Comparison of ENCODE assay signal across 13 cellular contexts in genomic region chr1:40313329-40313957, GRCh38. TPM values are rescaled to one million over a fixed set of nuclear protein-coding genes. Genes with fewer than 3 reads are reported as not detected.
DNase-seq lines count a peak whose midpoint lies in the region; ATAC-seq and TF ChIP-seq lines count a peak whose summit lies in the region.
"Had no signal": no experiment of that assay in that cellular context is flagged by ENCODE, and none has a peak within 500 bp of the region (broad histone marks: within the 10 kb centered on the region; RNA-seq: fewer than 3 reads in every experiment).

No MANE protein-coding gene starts in this region.

- H3K9me3 Mint-ChIP-seq in endothelial cell (ENCODE audit: unreplicated experiment) = no peaks in the 10 kb centered on the region
- no peaks in the 10 kb centered on the region for H3K9me3 Mint-ChIP-seq in activated T-helper 2 cell treated with anti-CD3 and anti-CD28 coated beads, Interferon-gamma antibody, Interleukin-2, Interleukin-4, amounts not matched to agents 10 μg/mL and 5 μg/mL and 100 μg/mL, durations not matched to agents 14 hours and 24 hours and 36 hours
- H3K9me3 Mint-ChIP-seq: CD8-positive, alpha-beta memory T cell had no signal

- peaks cover 24% of the 10 kb centered on the region for H3K27me3 ChIP-seq in BLaER1

- no peaks in the 10 kb centered on the region for H4K20me1 ChIP-seq in BLaER1

- peak overlapping the region; percentile 76 for H3K9ac ChIP-seq in BLaER1

- H3K36me3 ChIP-seq in BLaER1 = no peaks in the 10 kb centered on the region
- H3K36me3 ChIP-seq: upper lobe of right lung had no signal

- DNase-seq in RPMI7951 (ENCODE audit: low read depth) = peak; percentile 71
- DNase-seq in germinal center (ENCODE audit: low spot score) = peak; percentile 68
- DNase-seq in endothelial cell (ENCODE audit: low spot score) = no peak
- no peak for DNase-seq in stimulated activated CD4-positive, alpha-beta T cell treated with anti-CD3 and anti-CD28 coated beads, Interleukin-2, amount 100 ng/mL, for 24 hours
- no peak for DNase-seq in NCI-H1930 (lab: John Stamatoyannopoulos, UW)
- no peak for DNase-seq in activated T-helper 2 cell treated with anti-CD3 and anti-CD28 coated beads, Interferon-gamma antibody, Interleukin-2, Interleukin-4, amounts not matched to agents 10 μg/mL and 5 μg/mL and 100 μg/mL, durations not matched to agents 14 hours and 24 hours and 36 hours (ENCODE audit: low spot score)
- DNase-seq: CD8-positive, alpha-beta memory T cell; NCI-H1694; SW 1271; upper lobe of right lung had no signal

- H3K4me1 Mint-ChIP-seq in endothelial cell (ENCODE audit: unreplicated experiment) = peaks cover 13% of the 10 kb centered on the region
- H3K4me1 Mint-ChIP-seq in activated T-helper 2 cell treated with anti-CD3 and anti-CD28 coated beads, Interferon-gamma antibody, Interleukin-2, Interleukin-4, amounts not matched to agents 10 μg/mL and 5 μg/mL and 100 μg/mL, durations not matched to agents 14 hours and 24 hours and 36 hours (ENCODE audit: low read depth) = peaks cover 35% of the 10 kb centered on the region

- no peak for TF ChIP-seq CTCF in endothelial cell (IDR thresholded peaks at IDR 0.05; ENCODE audit: unreplicated experiment)

- H3K27ac ChIP-seq in BLaER1 = peak overlapping the region; percentile 85
- H3K27ac ChIP-seq: upper lobe of right lung had no signal

- H3K4me1 ChIP-seq in BLaER1 = peaks cover 79% of the 10 kb centered on the region

- peak overlapping the region; percentile 99 for H3K4me2 ChIP-seq in BLaER1

- no peaks in the 10 kb centered on the region for H3K36me3 Mint-ChIP-seq in endothelial cell (ENCODE audit: low read depth, unreplicated experiment)
- no peaks in the 10 kb centered on the region for H3K36me3 Mint-ChIP-seq in activated T-helper 2 cell treated with anti-CD3 and anti-CD28 coated beads, Interferon-gamma antibody, Interleukin-2, Interleukin-4, amounts not matched to agents 10 μg/mL and 5 μg/mL and 100 μg/mL, durations not matched to agents 14 hours and 24 hours and 36 hours (ENCODE audit: low read depth)
- H3K36me3 Mint-ChIP-seq: brain; CD8-positive, alpha-beta memory T cell had no signal

- no peaks in the 10 kb centered on the region for H3K9me3 ChIP-seq in BLaER1
- H3K9me3 ChIP-seq: upper lobe of right lung had no signal

- intact Hi-C loops in activated T-helper 2 cell treated with anti-CD3 and anti-CD28 coated beads, Interferon-gamma antibody, Interleukin-2, Interleukin-4, amounts not matched to agents 10 μg/mL and 5 μg/mL and 100 μg/mL, durations not matched to agents 14 hours and 24 hours and 36 hours (cut with micrococcal nuclease) = no loop called here

- H3K27ac Mint-ChIP-seq in endothelial cell (ENCODE audit: unreplicated experiment) = no peak overlapping the region
- no peak overlapping the region for H3K27ac Mint-ChIP-seq in activated T-helper 2 cell treated with anti-CD3 and anti-CD28 coated beads, Interferon-gamma antibody, Interleukin-2, Interleukin-4, amounts not matched to agents 10 μg/mL and 5 μg/mL and 100 μg/mL, durations not matched to agents 14 hours and 24 hours and 36 hours

- peaks cover 15% of the 10 kb centered on the region for H3K27me3 Mint-ChIP-seq in endothelial cell (ENCODE audit: unreplicated experiment)
- peaks cover 13% of the 10 kb centered on the region for H3K27me3 Mint-ChIP-seq in activated T-helper 2 cell treated with anti-CD3 and anti-CD28 coated beads, Interferon-gamma antibody, Interleukin-2, Interleukin-4, amounts not matched to agents 10 μg/mL and 5 μg/mL and 100 μg/mL, durations not matched to agents 14 hours and 24 hours and 36 hours (ENCODE audit: low read depth)

- peak; percentile 32 for ATAC-seq in GM19043 (IDR thresholded peaks at IDR 0.05; ENCODE audit: low read depth, unreplicated experiment)
- ATAC-seq: upper lobe of right lung had no signal

- H3K4me3 Mint-ChIP-seq in endothelial cell (ENCODE audit: unreplicated experiment) = no peak overlapping the region
- no peak overlapping the region for H3K4me3 Mint-ChIP-seq in activated T-helper 2 cell treated with anti-CD3 and anti-CD28 coated beads, Interferon-gamma antibody, Interleukin-2, Interleukin-4, amounts not matched to agents 10 μg/mL and 5 μg/mL and 100 μg/mL, durations not matched to agents 14 hours and 24 hours and 36 hours (ENCODE audit: low read depth)

- H3K4me3 ChIP-seq in BLaER1 = peak overlapping the region; percentile 68
- H3K4me3 ChIP-seq: upper lobe of right lung had no signal

RNA-seq across cellular contexts. Expression of gene COL9A2, which starts 3.6 kb away (rescaled TPM):
- total RNA-seq in RPMI7951 (2014; rRNA removed; shearing (Covaris generic)) = 0.12 and 0.68 TPM in 2 replicates
- total RNA-seq in endothelial cell (ENCODE audit: unreplicated experiment) = 5.4 TPM
- total RNA-seq in activated T-helper 2 cell treated with anti-CD3 and anti-CD28 coated beads, Interferon-gamma antibody, Interleukin-2, Interleukin-4, amounts not matched to agents 10 μg/mL and 5 μg/mL and 100 μg/mL, durations not matched to agents 14 hours and 24 hours and 36 hours = 18.7 and 18.9 TPM in 2 replicates

RNA-seq across cellular contexts. Expression of gene ZMPSTE24, which starts 55.4 kb away (rescaled TPM):
- 51.7 and 61.9 TPM in 2 replicates for total RNA-seq in RPMI7951 (2014; rRNA removed; shearing (Covaris generic))
- total RNA-seq in endothelial cell (ENCODE audit: unreplicated experiment) = 32.9 TPM
- 48.2 TPM in 2 replicates for total RNA-seq in activated T-helper 2 cell treated with anti-CD3 and anti-CD28 coated beads, Interferon-gamma antibody, Interleukin-2, Interleukin-4, amounts not matched to agents 10 μg/mL and 5 μg/mL and 100 μg/mL, durations not matched to agents 14 hours and 24 hours and 36 hours

Comparison
In these comparisons a context has a peak if more than half of its experiments do, and no peak if none do; other contexts are left out.
1. DNase-seq: peak in RPMI7951 (single experiment) and germinal center (single experiment); none in endothelial cell (single experiment), stimulated activated CD4-positive, alpha-beta T cell treated with anti-CD3 and anti-CD28 coated beads, Interleukin-2, amount 100 ng/mL, for 24 hours (0 of 2), NCI-H1930 (0 of 2) and activated T-helper 2 cell treated with anti-CD3 and anti-CD28 coated beads, Interferon-gamma antibody, Interleukin-2, Interleukin-4, amounts not matched to agents 10 μg/mL and 5 μg/mL and 100 μg/mL, durations not matched to agents 14 hours and 24 hours and 36 hours (single experiment).